Comparison of ENCODE assay signal across 3 cellular contexts in the genomic region with DNA sequence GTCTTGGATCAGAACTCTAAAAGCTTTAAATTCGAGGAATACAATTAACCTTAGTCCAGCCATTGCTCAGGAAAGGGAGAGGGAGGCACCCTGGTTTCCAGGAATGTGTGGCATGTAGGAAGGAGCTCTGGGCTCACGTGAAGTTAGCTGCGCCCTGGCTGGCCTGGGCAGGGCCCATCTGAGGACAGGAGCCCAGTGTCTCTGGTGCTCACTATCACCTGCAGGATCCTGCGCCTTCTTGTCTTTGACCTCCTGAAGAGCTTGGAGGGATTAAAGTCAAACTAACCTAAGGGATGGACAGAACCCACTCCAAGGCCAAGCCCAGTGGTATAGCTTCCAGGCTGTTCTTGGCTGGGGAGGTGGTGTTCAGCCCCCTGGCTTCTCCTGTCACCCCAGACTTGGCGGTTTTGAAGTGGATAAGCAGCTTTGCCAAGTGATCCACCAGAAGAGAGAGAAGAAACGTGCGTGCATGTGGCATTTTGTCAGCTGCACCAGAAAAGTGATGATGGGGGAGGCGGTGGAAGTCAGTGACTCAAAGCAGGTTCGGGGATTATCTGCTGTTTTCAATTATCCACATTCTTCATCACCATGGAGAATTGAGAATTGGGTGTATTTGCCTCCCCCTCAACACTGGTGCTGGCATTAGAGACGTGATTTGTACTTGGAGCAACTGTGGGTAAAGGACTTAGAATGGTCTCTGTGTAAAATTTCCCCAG.
TF ChIP-seq lines count a peak whose summit lies in the region.

No MANE protein-coding gene starts in this region.

TF ChIP-seq in SK-N-SH treated with all-trans-retinoic acid at 6 μM for 48 hours, 23 proteins besides CTCF, POLR2A, EP300 and RAD21 (continued from another document and continues in another):
- TF ChIP-seq POU6F1 (CRISPR knock-in tag; IDR thresholded peaks at IDR 0.05; ENCODE audit: borderline replicate concordance, low read depth): no peak
- TF ChIP-seq ISL1 (CRISPR knock-in tag; IDR thresholded peaks at IDR 0.05): no peak
- TF ChIP-seq PPARA (CRISPR knock-in tag; IDR thresholded peaks at IDR 0.05; ENCODE audit: borderline replicate concordance): no peak
- TF ChIP-seq CSDC2 (CRISPR knock-in tag; IDR thresholded peaks at IDR 0.05): no peak
- no peak for TF ChIP-seq ZNF70 (CRISPR knock-in tag; IDR thresholded peaks at IDR 0.05)
- TF ChIP-seq, protein P1, sequence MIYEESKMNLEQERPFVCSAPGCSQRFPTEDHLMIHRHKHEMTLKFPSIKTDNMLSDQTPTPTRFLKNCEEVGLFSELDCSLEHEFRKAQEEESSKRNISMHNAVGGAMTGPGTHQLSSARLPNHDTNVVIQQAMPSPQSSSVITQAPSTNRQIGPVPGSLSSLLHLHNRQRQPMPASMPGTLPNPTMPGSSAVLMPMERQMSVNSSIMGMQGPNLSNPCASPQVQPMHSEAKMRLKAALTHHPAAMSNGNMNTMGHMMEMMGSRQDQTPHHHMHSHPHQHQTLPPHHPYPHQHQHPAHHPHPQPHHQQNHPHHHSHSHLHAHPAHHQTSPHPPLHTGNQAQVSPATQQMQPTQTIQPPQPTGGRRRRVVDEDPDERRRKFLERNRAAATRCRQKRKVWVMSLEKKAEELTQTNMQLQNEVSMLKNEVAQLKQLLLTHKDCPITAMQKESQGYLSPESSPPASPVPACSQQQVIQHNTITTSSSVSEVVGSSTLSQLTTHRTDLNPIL (CRISPR knock-in tag; IDR thresholded peaks at IDR 0.05; ENCODE audit: low read depth): no peak
- no peak for TF ChIP-seq ZFP30 (CRISPR knock-in tag; IDR thresholded peaks at IDR 0.05)
- TF ChIP-seq TCF4 (CRISPR knock-in tag; IDR thresholded peaks at IDR 0.05; ENCODE audit: borderline replicate concordance): no peak
- TF ChIP-seq ZC3H10 (CRISPR knock-in tag; IDR thresholded peaks at IDR 0.05): no peak
- no peak for TF ChIP-seq ESRRG (CRISPR knock-in tag; IDR thresholded peaks at IDR 0.05)
- no peak for TF ChIP-seq ARNTL (CRISPR knock-in tag; IDR thresholded peaks at IDR 0.05; ENCODE audit: borderline replicate concordance, low read depth)
- no peak for TF ChIP-seq ZFP3 (CRISPR knock-in tag; IDR thresholded peaks at IDR 0.05)
- TF ChIP-seq BACH2 (CRISPR knock-in tag; IDR thresholded peaks at IDR 0.05; ENCODE audit: borderline replicate concordance): no peak
- no peak for TF ChIP-seq PATZ1 (CRISPR knock-in tag; IDR thresholded peaks at IDR 0.05; ENCODE audit: borderline replicate concordance)
- no peak for TF ChIP-seq ZNF565 (CRISPR knock-in tag; conservative IDR thresholded peaks at IDR 0.05; ENCODE audit: low read depth)

TF ChIP-seq in SK-N-SH, 30 proteins besides CTCF, POLR2A, EP300 and RAD21:
- TF ChIP-seq, protein P2, sequence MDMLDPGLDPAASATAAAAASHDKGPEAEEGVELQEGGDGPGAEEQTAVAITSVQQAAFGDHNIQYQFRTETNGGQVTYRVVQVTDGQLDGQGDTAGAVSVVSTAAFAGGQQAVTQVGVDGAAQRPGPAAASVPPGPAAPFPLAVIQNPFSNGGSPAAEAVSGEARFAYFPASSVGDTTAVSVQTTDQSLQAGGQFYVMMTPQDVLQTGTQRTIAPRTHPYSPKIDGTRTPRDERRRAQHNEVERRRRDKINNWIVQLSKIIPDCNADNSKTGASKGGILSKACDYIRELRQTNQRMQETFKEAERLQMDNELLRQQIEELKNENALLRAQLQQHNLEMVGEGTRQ (IDR thresholded peaks at IDR 0.05; ENCODE audit: borderline replicate concordance, low read depth, low read length): no peak
- TF ChIP-seq NRF1 (IDR thresholded peaks at IDR 0.05; ENCODE audit: low read depth, low read length) (no peak), USF1 (IDR thresholded peaks at IDR 0.05; ENCODE audit: borderline replicate concordance, low read depth) (no peak), JUND (IDR thresholded peaks at IDR 0.05) (no peak), GATA2 (CRISPR knock-in tag; IDR thresholded peaks at IDR 0.05) (no peak), RXRA (IDR thresholded peaks at IDR 0.05; ENCODE audit: borderline replicate concordance, low read depth) (no peak), MEF2A (IDR thresholded peaks at IDR 0.05; ENCODE audit: borderline replicate concordance, low read depth) (no peak), PBX3 (IDR thresholded peaks at IDR 0.05) (no peak)

TF ChIP-seq in HCT116, 20 proteins besides CTCF, POLR2A, EP300 and RAD21 (continued from another document):
- TF ChIP-seq SRF (IDR thresholded peaks at IDR 0.05; ENCODE audit: low read depth): no peak
- TF ChIP-seq EZH2 (IDR thresholded peaks at IDR 0.05): no peak
- TF ChIP-seq EZH2phosphoT487 (IDR thresholded peaks at IDR 0.05; ENCODE audit: borderline replicate concordance): no peak
- no peak for TF ChIP-seq JUND (IDR thresholded peaks at IDR 0.05)
- no peak for TF ChIP-seq ATF3 (IDR thresholded peaks at IDR 0.05)
- TF ChIP-seq ELF1 (IDR thresholded peaks at IDR 0.05; ENCODE audit: borderline replicate concordance, low read depth): no peak
- no peak for TF ChIP-seq TCF7L2 (IDR thresholded peaks at IDR 0.05; ENCODE audit: borderline replicate concordance, extremely low read depth, insufficient read depth, insufficient read length)
- no peak for TF ChIP-seq ZFX (IDR thresholded peaks at IDR 0.05)
- no peak for TF ChIP-seq CBX3 (IDR thresholded peaks at IDR 0.05; ENCODE audit: low read depth)
- TF ChIP-seq EGR1 (IDR thresholded peaks at IDR 0.05; ENCODE audit: low read depth): no peak
- TF ChIP-seq, protein P3, sequence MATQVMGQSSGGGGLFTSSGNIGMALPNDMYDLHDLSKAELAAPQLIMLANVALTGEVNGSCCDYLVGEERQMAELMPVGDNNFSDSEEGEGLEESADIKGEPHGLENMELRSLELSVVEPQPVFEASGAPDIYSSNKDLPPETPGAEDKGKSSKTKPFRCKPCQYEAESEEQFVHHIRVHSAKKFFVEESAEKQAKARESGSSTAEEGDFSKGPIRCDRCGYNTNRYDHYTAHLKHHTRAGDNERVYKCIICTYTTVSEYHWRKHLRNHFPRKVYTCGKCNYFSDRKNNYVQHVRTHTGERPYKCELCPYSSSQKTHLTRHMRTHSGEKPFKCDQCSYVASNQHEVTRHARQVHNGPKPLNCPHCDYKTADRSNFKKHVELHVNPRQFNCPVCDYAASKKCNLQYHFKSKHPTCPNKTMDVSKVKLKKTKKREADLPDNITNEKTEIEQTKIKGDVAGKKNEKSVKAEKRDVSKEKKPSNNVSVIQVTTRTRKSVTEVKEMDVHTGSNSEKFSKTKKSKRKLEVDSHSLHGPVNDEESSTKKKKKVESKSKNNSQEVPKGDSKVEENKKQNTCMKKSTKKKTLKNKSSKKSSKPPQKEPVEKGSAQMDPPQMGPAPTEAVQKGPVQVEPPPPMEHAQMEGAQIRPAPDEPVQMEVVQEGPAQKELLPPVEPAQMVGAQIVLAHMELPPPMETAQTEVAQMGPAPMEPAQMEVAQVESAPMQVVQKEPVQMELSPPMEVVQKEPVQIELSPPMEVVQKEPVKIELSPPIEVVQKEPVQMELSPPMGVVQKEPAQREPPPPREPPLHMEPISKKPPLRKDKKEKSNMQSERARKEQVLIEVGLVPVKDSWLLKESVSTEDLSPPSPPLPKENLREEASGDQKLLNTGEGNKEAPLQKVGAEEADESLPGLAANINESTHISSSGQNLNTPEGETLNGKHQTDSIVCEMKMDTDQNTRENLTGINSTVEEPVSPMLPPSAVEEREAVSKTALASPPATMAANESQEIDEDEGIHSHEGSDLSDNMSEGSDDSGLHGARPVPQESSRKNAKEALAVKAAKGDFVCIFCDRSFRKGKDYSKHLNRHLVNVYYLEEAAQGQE (IDR thresholded peaks at IDR 0.05; ENCODE audit: low read depth): no peak
